Comparison of ENCODE assay signal across 20 cellular contexts in the genomic region with DNA sequence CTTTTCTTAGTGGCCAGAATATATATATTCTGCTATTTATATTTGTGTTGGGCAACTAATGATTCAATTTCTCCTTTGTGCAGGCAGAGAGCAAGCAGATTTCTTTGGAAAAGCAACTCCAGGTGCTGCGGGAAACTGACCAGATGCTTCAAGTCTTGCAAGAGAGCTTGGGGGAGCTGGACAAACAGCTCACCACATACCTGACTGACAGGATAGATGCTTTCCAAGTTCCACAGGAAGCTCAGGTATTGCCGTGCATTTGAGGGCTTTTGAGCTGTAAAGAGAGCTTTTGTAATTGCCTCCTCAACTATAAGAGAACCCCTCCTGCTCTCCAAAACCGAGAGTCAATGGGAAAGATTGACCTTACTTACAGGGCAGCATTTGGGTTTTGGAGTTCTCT.
"Had no signal": no experiment of that assay in that cellular context is flagged by ENCODE, and none has a peak within 500 bp of the region (broad histone marks: within the 10 kb centered on the region; RNA-seq: fewer than 3 reads in every experiment).

No MANE protein-coding gene starts in this region.

- H3K4me3 Mint-ChIP-seq: dendritic cell treated with granulocyte-macrophage colony-stimulating factor and Interleukin-4, amounts not matched to agents 40 ng/mL and 50 ng/mL, for 4 days; effector memory CD8-positive, alpha-beta T cell; naive thymus-derived CD8-positive, alpha-beta T cell had no signal

- H3K27ac Mint-ChIP-seq: dendritic cell treated with granulocyte-macrophage colony-stimulating factor and Interleukin-4, amounts not matched to agents 40 ng/mL and 50 ng/mL, for 4 days; effector memory CD8-positive, alpha-beta T cell; naive thymus-derived CD8-positive, alpha-beta T cell had no signal

- H3K27me3 Mint-ChIP-seq: dendritic cell treated with granulocyte-macrophage colony-stimulating factor and Interleukin-4, amounts not matched to agents 40 ng/mL and 50 ng/mL, for 4 days; effector memory CD8-positive, alpha-beta T cell had no signal

- H3K4me1 ChIP-seq: esophagus muscularis mucosa, upper lobe of left lung, vagina had no signal

- H3K9me3 ChIP-seq: esophagus muscularis mucosa, gastroesophageal sphincter, mucosa of descending colon, neutrophil, tibial artery, upper lobe of left lung, vagina had no signal

- H3K4me3 ChIP-seq: esophagus muscularis mucosa, gastroesophageal sphincter, mucosa of descending colon, tibial artery, upper lobe of left lung, vagina had no signal

- ATAC-seq: effector memory CD8-positive, alpha-beta T cell; gastroesophageal sphincter; left cardiac atrium; mucosa of descending colon; naive thymus-derived CD8-positive, alpha-beta T cell; right cardiac atrium; stimulated activated naive CD8-positive, alpha-beta T cell treated with anti-CD3 and anti-CD28 coated beads, Interleukin-15, Interleukin-2, amounts not matched to agents 100 U/mL and 50 U/mL, for 24 hours had no signal

- H3K27ac ChIP-seq: epithelial cell of prostate, esophagus muscularis mucosa, gastroesophageal sphincter, neutrophil, tibial artery, upper lobe of left lung, vagina had no signal

- DNase-seq: effector memory CD8-positive, alpha-beta T cell; foreskin fibroblast; glutamatergic neuron; kidney; left cardiac atrium; mucosa of descending colon; naive thymus-derived CD8-positive, alpha-beta T cell; posterior cingulate gyrus; right cardiac atrium; small intestine; stimulated activated CD4-positive, alpha-beta T cell treated with anti-CD3 and anti-CD28 coated beads, Interleukin-2, amount 100 ng/mL, for 48 hours; stimulated activated naive CD8-positive, alpha-beta T cell treated with anti-CD3 and anti-CD28 coated beads, Interleukin-15, Interleukin-2, amounts not matched to agents 100 U/mL and 50 U/mL, for 24 hours; tibial artery had no signal

- H3K9me3 Mint-ChIP-seq: dendritic cell treated with granulocyte-macrophage colony-stimulating factor and Interleukin-4, amounts not matched to agents 40 ng/mL and 50 ng/mL, for 4 days; effector memory CD8-positive, alpha-beta T cell; naive thymus-derived CD8-positive, alpha-beta T cell had no signal

- H3K27me3 ChIP-seq: esophagus muscularis mucosa, gastroesophageal sphincter, neutrophil, tibial artery, upper lobe of left lung, vagina had no signal
